Comparison of ENCODE assay signal across 10 cellular contexts in the genomic region with DNA sequence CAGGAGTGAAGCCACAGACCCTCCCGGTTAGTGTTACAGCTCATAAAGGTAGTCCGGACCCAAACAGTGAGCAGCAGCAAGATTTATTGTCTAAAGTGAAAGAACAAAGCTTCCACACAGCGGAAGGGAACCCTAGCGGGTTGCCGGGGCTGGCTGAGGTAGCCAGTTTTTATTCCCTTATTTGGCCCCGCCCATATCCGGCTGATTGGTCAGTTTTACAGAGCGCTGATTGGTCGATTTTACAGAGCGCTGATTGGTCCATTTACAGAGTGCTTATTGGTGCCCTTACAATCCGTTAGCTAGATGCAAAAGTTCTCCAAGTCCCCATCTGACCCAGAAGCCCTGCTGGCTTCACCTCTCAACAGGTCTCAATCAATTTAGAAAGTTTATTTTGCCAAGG.
"Had no signal": no experiment of that assay in that cellular context is flagged by ENCODE, and none has a peak within 500 bp of the region (broad histone marks: within the 10 kb centered on the region; RNA-seq: fewer than 3 reads in every experiment).

No MANE protein-coding gene starts in this region.

- H3K27ac ChIP-seq: GM23248, HL-60, KMS-11 had no signal

- FAIRE-seq: H1, H54 had no signal

- H2AFZ ChIP-seq: GM23248 had no signal

- H3K4me3 ChIP-seq: GM23248 had no signal

- DNase-seq: GM23248, H9, HCEC 1CT, HFFc6, IMR-90, KBM-7 had no signal

- H3K4me2 ChIP-seq: KMS-11 had no signal

- H3K9ac ChIP-seq: GM23248, KMS-11 had no signal
